In the genomic region with DNA sequence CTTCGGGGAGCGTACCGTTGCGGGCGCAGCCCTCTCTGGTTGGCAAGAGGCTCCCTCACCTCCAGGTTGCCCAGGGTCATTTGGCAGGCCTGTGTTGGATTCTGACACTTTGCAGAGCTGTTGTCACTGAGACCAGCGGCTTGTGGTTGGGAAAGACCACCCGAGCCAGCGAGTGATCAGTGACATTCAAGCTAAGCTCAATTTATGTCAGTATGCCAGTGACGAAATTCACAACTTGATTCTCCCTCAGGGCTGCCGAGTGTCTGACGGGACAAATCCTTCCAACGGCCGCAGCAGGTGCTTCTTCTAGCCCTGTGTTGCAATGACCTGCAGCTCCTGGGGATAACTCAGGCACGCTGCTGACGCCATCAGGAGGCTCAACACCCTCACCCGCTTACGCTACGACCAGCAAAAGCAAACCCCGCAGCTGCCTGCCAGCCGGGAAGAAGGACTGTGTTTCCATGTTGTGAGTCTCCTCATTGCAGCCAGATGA, we compare ENCODE assay signal across 16 cellular contexts. TPM values are rescaled to one million over a fixed set of nuclear protein-coding genes. Genes with fewer than 3 reads are reported as not detected.
A peak's percentile ranks its signal among the peaks of the same experiment; 100 is the strongest.
DNase-seq lines count a peak whose midpoint lies in the region; ATAC-seq and TF ChIP-seq lines count a peak whose summit lies in the region.
"Had no signal": no experiment of that assay in that cellular context is flagged by ENCODE, and none has a peak within 500 bp of the region (broad histone marks: within the 10 kb centered on the region; RNA-seq: fewer than 3 reads in every experiment).

No MANE protein-coding gene starts in this region.

- DNase-seq in AG10803 (ENCODE audit: low read depth): peak; percentile 1
- peak; percentile 3 for DNase-seq in retina
- no peak for DNase-seq in A172 (ENCODE audit: low spot score)
- DNase-seq in inferior parietal cortex (ENCODE audit: extremely low spot score): no peak
- DNase-seq in effector CD8-positive, alpha-beta T cell (lab: John Stamatoyannopoulos, UW): no peak
- DNase-seq in activated CD8-positive, alpha-beta memory T cell treated with anti-CD3 and anti-CD28 coated beads, Interleukin-2, amount 10 ng/mL, durations not matched to agents 7 days and 5 days: no peak
- DNase-seq: COR-L47, GF-D8, MV-4-11, NCI-H1417 treated with DMSO at 0.1 percent for 48 hours, NCI-H1930, NCI-H69 had no signal

- H3K27ac ChIP-seq in cingulate gyrus (ENCODE audit: low read depth, low read length) (peak overlapping the region; percentile 23), liver (ENCODE audit: low read depth in 1 of 2, low read length in 2 of 2) (peak overlapping the region; percentile 61 to 80)

- no peak overlapping the region for H3K27ac Mint-ChIP-seq in activated CD8-positive, alpha-beta memory T cell treated with anti-CD3 and anti-CD28 coated beads, Interleukin-2, amount 10 ng/mL, durations not matched to agents 7 days and 5 days
- H3K27ac Mint-ChIP-seq: CD14-positive monocyte had no signal

- CTCF ChIA-PET in activated CD8-positive, alpha-beta memory T cell treated with anti-CD3 and anti-CD28 coated beads, Interleukin-2, amount 10 ng/mL, durations not matched to agents 7 days and 5 days (lab: Charles Lee): no interaction called here

- peaks cover 7% of the 10 kb centered on the region for H3K27me3 Mint-ChIP-seq in activated CD8-positive, alpha-beta memory T cell treated with anti-CD3 and anti-CD28 coated beads, Interleukin-2, amount 10 ng/mL, durations not matched to agents 7 days and 5 days

- no peak for TF ChIP-seq RAD21 in liver (IDR thresholded peaks at IDR 0.05)

- WGBS in liver: 37% methylated on average over 20 of the region's 20 CpGs

- no peak for ATAC-seq in activated CD8-positive, alpha-beta memory T cell treated with anti-CD3 and anti-CD28 coated beads, Interleukin-2, amount 10 ng/mL, durations not matched to agents 7 days and 5 days

- no peaks in the 10 kb centered on the region for H3K36me3 Mint-ChIP-seq in activated CD8-positive, alpha-beta memory T cell treated with anti-CD3 and anti-CD28 coated beads, Interleukin-2, amount 10 ng/mL, durations not matched to agents 7 days and 5 days
- H3K36me3 Mint-ChIP-seq: CD14-positive monocyte had no signal

- no peaks in the 10 kb centered on the region for H3K36me3 ChIP-seq in liver (ENCODE audit: control insufficient read depth in 4 of 4, insufficient read depth in 3 of 4, low read depth in 1 of 4, low read length in 3 of 4)
- H3K36me3 ChIP-seq: HAP-1 had no signal

- TF ChIP-seq CTCF in AG10803 (conservative IDR thresholded peaks at IDR 0.05; ENCODE audit: low read length) (no peak), liver (IDR thresholded peaks at IDR 0.05; ENCODE audit: low read depth, low read length, missing input control) (no peak)

- H3K9me3 Mint-ChIP-seq in activated CD8-positive, alpha-beta memory T cell treated with anti-CD3 and anti-CD28 coated beads, Interleukin-2, amount 10 ng/mL, durations not matched to agents 7 days and 5 days (ENCODE audit: low read depth): no peaks in the 10 kb centered on the region

- H3K4me1 ChIP-seq in liver (ENCODE audit: control insufficient read depth in 4 of 4, insufficient read depth in 4 of 4, low read length in 3 of 4): peaks cover 0 to 17% (median 13%) of the 10 kb centered on the region in 4 donors
- H3K4me1 ChIP-seq: HAP-1 had no signal

- H3K9ac ChIP-seq in liver (ENCODE audit: low read depth in 1 of 2, low read length in 2 of 2): no peak overlapping the region

- H3K4me3 Mint-ChIP-seq in activated CD8-positive, alpha-beta memory T cell treated with anti-CD3 and anti-CD28 coated beads, Interleukin-2, amount 10 ng/mL, durations not matched to agents 7 days and 5 days: no peak overlapping the region
- H3K4me3 Mint-ChIP-seq: CD14-positive monocyte had no signal

- H3K9me3 ChIP-seq in liver (ENCODE audit: control insufficient read depth in 4 of 4, low read length in 3 of 4): no peaks in the 10 kb centered on the region
- H3K9me3 ChIP-seq: HAP-1 had no signal

- no peak overlapping the region for H3K4me3 ChIP-seq in AG10803 (ENCODE audit: low read length)
- peak overlapping the region in 2 of 3 donors; percentile 4 to 15 for H3K4me3 ChIP-seq in liver (ENCODE audit: low read depth in 1 of 3, low read length in 3 of 3)
- H3K4me3 ChIP-seq: HAP-1 had no signal

- H3K4me1 Mint-ChIP-seq in activated CD8-positive, alpha-beta memory T cell treated with anti-CD3 and anti-CD28 coated beads, Interleukin-2, amount 10 ng/mL, durations not matched to agents 7 days and 5 days: no peaks in the 10 kb centered on the region
- H3K4me1 Mint-ChIP-seq: CD14-positive monocyte had no signal

- no peaks in the 10 kb centered on the region for H3K27me3 ChIP-seq in liver (ENCODE audit: control insufficient read depth in 4 of 4, insufficient read depth in 4 of 4, low read length in 3 of 4)

TF ChIP-seq in liver, 16 proteins besides CTCF, POLR2A, EP300 and RAD21:
- no peak for TF ChIP-seq HNF4G (IDR thresholded peaks at IDR 0.05)
- peak; percentile 39 for TF ChIP-seq SP1 (IDR thresholded peaks at IDR 0.05)
- TF ChIP-seq RXRA (IDR thresholded peaks at IDR 0.05): peak; percentile 59 to 80
- TF ChIP-seq HNF4A (conservative IDR thresholded peaks at IDR 0.05): peak in 1 of 2 donors; percentile 45
- TF ChIP-seq, protein P1, sequence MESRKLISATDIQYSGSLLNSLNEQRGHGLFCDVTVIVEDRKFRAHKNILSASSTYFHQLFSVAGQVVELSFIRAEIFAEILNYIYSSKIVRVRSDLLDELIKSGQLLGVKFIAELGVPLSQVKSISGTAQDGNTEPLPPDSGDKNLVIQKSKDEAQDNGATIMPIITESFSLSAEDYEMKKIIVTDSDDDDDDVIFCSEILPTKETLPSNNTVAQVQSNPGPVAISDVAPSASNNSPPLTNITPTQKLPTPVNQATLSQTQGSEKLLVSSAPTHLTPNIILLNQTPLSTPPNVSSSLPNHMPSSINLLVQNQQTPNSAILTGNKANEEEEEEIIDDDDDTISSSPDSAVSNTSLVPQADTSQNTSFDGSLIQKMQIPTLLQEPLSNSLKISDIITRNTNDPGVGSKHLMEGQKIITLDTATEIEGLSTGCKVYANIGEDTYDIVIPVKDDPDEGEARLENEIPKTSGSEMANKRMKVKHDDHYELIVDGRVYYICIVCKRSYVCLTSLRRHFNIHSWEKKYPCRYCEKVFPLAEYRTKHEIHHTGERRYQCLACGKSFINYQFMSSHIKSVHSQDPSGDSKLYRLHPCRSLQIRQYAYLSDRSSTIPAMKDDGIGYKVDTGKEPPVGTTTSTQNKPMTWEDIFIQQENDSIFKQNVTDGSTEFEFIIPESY (IDR thresholded peaks at IDR 0.05): no peak
- TF ChIP-seq, protein P2, sequence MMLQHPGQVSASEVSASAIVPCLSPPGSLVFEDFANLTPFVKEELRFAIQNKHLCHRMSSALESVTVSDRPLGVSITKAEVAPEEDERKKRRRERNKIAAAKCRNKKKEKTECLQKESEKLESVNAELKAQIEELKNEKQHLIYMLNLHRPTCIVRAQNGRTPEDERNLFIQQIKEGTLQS (IDR thresholded peaks at IDR 0.05): no peak
- no peak for TF ChIP-seq FOXA2 (IDR thresholded peaks at IDR 0.05)
- no peak for TF ChIP-seq TAF1 (conservative IDR thresholded peaks at IDR 0.05)

RNA-seq across cellular contexts. Expression of a gene that starts 16.9 kb away (rescaled TPM):
- not detected for total RNA-seq in liver
- polyA plus RNA-seq in liver: not detected
- 0.69 and 1.2 TPM in 2 replicates for total RNA-seq in A172 (2014; rRNA removed; shearing (Covaris generic))
- not detected for total RNA-seq in activated CD8-positive, alpha-beta memory T cell treated with anti-CD3 and anti-CD28 coated beads, Interleukin-2, amount 10 ng/mL, durations not matched to agents 7 days and 5 days
- polyA plus RNA-seq: CD14-positive monocyte had no signal

Comparison
In these comparisons a context has a peak if more than half of its experiments do, and no peak if none do; other contexts are left out.
1. DNase-seq: peak in AG10803 (single experiment) and retina (single experiment); none in A172 (single experiment), inferior parietal cortex (single experiment), effector CD8-positive, alpha-beta T cell (single experiment) and activated CD8-positive, alpha-beta memory T cell treated with anti-CD3 and anti-CD28 coated beads, Interleukin-2, amount 10 ng/mL, durations not matched to agents 7 days and 5 days (single experiment).